ENCODE assay signal across 1 cellular context in the genomic region with DNA sequence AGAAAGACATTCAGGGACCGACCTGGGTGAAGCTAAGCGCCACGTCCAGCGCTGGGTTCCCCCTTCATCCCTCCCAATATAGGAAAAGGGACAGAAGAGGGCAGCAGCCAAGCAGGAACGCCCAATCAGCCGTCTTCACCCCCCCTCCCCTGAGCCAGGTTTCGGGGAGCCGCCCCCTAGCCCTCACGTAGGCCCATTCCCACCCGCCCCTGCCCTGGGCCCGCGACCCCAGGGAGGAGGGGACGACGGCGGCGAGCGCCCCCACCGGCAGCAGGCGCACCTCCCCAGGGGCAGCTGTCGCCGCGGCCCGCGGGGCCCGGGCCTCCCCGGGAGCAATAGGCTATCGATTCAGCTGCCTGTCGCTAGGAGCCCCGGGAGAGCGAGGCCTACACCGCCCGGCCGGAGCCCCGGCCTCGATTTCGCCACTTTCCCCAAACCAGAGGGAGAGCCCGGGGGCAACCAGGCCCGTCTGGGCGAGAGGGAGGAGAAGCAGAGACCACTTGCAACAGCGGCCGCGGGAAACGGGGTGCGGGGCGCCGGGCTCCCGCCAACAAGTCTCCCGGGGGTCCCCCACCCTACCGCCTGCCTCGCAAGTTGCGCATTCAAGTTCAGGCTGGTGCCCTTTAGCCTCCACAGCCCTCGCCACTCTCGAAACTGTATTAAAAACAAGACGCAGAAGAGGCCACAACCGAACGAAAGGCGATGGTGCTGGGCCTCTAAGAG.
TF ChIP-seq lines count a peak whose summit lies in the region.

No MANE protein-coding gene starts in this region.

TF ChIP-seq in A549, 52 proteins besides CTCF, POLR2A, EP300 and RAD21 (continued from another document):
- TF ChIP-seq, protein P1, sequence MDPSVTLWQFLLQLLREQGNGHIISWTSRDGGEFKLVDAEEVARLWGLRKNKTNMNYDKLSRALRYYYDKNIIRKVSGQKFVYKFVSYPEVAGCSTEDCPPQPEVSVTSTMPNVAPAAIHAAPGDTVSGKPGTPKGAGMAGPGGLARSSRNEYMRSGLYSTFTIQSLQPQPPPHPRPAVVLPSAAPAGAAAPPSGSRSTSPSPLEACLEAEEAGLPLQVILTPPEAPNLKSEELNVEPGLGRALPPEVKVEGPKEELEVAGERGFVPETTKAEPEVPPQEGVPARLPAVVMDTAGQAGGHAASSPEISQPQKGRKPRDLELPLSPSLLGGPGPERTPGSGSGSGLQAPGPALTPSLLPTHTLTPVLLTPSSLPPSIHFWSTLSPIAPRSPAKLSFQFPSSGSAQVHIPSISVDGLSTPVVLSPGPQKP (IDR thresholded peaks at IDR 0.05; ENCODE audit: low read depth, low read length) = no peak
- no peak for TF ChIP-seq HOXB5 (CRISPR knock-in tag; IDR thresholded peaks at IDR 0.05)
- no peak for TF ChIP-seq CEBPB (IDR thresholded peaks at IDR 0.05)
- TF ChIP-seq ZFP36 (IDR thresholded peaks at IDR 0.05; ENCODE audit: borderline replicate concordance, partially characterized antibody) = no peak
- no peak for TF ChIP-seq TP53 (CRISPR knock-in tag; IDR thresholded peaks at IDR 0.05)
- TF ChIP-seq RFX5 (IDR thresholded peaks at IDR 0.05) = peak; percentile 79
- 0 out of 2 replicates have a peak, but pooled peaks have one; percentile 30 for TF ChIP-seq MAZ (IDR thresholded peaks at IDR 0.05; ENCODE audit: borderline replicate concordance, low read depth, low read length)
- no peak for TF ChIP-seq HOXA7 (CRISPR knock-in tag; IDR thresholded peaks at IDR 0.05)
